1 cellular context compared by ENCODE assay signal in genomic region chr11:134578807-134579708, GRCh38.
TF ChIP-seq lines count a peak whose summit lies in the region.

No MANE protein-coding gene starts in this region.

TF ChIP-seq in GM12878, 131 proteins besides CTCF, POLR2A, EP300 and RAD21 (continued from another document):
- TF ChIP-seq ETV6 (conservative IDR thresholded peaks at IDR 0.05 in 1 of 2, IDR thresholded peaks at IDR 0.05 in 1 of 2; ENCODE audit: borderline replicate concordance in 1 of 2, low read depth in 1 of 2) (no peak), DPF2 (IDR thresholded peaks at IDR 0.05) (no peak), HSF1 (IDR thresholded peaks at IDR 0.05; ENCODE audit: low read depth, low read length) (no peak), RUNX3 (IDR thresholded peaks at IDR 0.05; ENCODE audit: low read length) (no peak), IKZF1 (conservative IDR thresholded peaks at IDR 0.05) (no peak)
- TF ChIP-seq, protein P1, sequence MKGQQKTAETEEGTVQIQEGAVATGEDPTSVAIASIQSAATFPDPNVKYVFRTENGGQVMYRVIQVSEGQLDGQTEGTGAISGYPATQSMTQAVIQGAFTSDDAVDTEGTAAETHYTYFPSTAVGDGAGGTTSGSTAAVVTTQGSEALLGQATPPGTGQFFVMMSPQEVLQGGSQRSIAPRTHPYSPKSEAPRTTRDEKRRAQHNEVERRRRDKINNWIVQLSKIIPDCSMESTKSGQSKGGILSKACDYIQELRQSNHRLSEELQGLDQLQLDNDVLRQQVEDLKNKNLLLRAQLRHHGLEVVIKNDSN (IDR thresholded peaks at IDR 0.05; ENCODE audit: borderline replicate concordance, extremely low read length, insufficient read depth, low read depth, low read length) = no peak
